In the genomic region with DNA sequence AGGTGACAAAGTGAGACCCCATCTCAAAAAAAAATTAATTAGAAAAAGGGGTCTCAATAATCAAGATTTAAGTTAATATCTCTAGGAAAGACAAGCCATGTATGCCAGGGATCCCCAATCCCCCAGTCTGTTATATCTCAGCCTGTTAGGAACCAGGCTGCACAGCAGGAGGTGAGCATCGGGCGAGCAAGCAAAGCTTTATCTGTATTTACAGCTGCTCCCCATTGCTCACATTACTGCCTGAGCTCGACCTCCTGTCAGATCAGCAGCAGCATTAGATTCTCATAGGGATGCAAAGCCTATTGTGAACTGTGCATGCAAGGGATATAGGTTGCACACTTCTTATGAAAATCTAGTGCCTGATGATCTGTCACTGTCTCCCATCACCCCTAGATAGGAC, we compare ENCODE assay signal across 1 cellular context.
TF ChIP-seq lines count a peak whose summit lies in the region.

No MANE protein-coding gene starts in this region.

TF ChIP-seq in K562, 482 proteins besides CTCF, POLR2A, EP300 and RAD21 (continued from another document):
- TF ChIP-seq KLF16 (IDR thresholded peaks at IDR 0.05) (peak; percentile 46; the same call in 1 of the 2 replicates), STAT5A (IDR thresholded peaks at IDR 0.05; ENCODE audit: borderline replicate concordance, low read length) (peak; percentile 52; the same call in 1 of the 2 replicates), ZNF668 (CRISPR knock-in tag; IDR thresholded peaks at IDR 0.05) (no peak), GATA2 (CRISPR knock-in tag; IDR thresholded peaks at IDR 0.05) (no peak), MEF2A (IDR thresholded peaks at IDR 0.05; ENCODE audit: control insufficient read depth, low read depth, low read length) (no peak), ZNF140 (CRISPR knock-in tag; IDR thresholded peaks at IDR 0.05) (no peak), ERF (CRISPR knock-in tag; IDR thresholded peaks at IDR 0.05) (no peak), TCF3 (CRISPR knock-in tag; IDR thresholded peaks at IDR 0.05) (peak; percentile 54), PTTG1 (tag; IDR thresholded peaks at IDR 0.05; ENCODE audit: low read depth) (no peak), MTA2 (IDR thresholded peaks at IDR 0.05; ENCODE audit: low read depth) (0 out of 2 replicates have a peak, but pooled peaks have one; percentile 35), DACH1 (IDR thresholded peaks at IDR 0.05; ENCODE audit: partially characterized antibody) (peak; percentile 29), CBFA2T3 (IDR thresholded peaks at IDR 0.05) (peak; percentile 89), TAL1 (IDR thresholded peaks at IDR 0.05) (peak; percentile 72), ARID2 (IDR thresholded peaks at IDR 0.05) (no peak), HNRNPUL1 (IDR thresholded peaks at IDR 0.05; ENCODE audit: low read length) (no peak), TEAD4 (IDR thresholded peaks at IDR 0.05; ENCODE audit: low read length) (peak; percentile 73), TEAD4 (CRISPR knock-in tag; IDR thresholded peaks at IDR 0.05; ENCODE audit: borderline replicate concordance) (no peak), SMAD2 (IDR thresholded peaks at IDR 0.05; ENCODE audit: low read depth, low read length) (no peak), ZNF431 (CRISPR knock-in tag; IDR thresholded peaks at IDR 0.05) (no peak), BRD9 (IDR thresholded peaks at IDR 0.05; ENCODE audit: low read depth, partially characterized antibody) (no peak), ZNF551 (CRISPR knock-in tag; IDR thresholded peaks at IDR 0.05) (no peak), POLR3A (IDR thresholded peaks at IDR 0.05; ENCODE audit: borderline replicate concordance, extremely low read depth, insufficient read depth, insufficient read length) (no peak), FOXP1 (CRISPR knock-in tag; IDR thresholded peaks at IDR 0.05) (no peak), FUS (optimal IDR thresholded peaks at IDR 0.05; ENCODE audit: low read depth, low read length) (no peak), NFXL1 (CRISPR knock-in tag; IDR thresholded peaks at IDR 0.05) (no peak), PHB2 (IDR thresholded peaks at IDR 0.05; ENCODE audit: low read depth) (no peak)
- TF ChIP-seq, protein P1, sequence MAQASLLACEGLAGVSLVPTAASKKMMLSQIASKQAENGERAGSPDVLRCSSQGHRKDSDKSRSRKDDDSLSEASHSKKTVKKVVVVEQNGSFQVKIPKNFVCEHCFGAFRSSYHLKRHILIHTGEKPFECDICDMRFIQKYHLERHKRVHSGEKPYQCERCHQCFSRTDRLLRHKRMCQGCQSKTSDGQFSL (CRISPR knock-in tag; IDR thresholded peaks at IDR 0.05) = no peak
- TF ChIP-seq, protein P1 (tag; IDR thresholded peaks at IDR 0.05) = no peak
- TF ChIP-seq, protein P2, sequence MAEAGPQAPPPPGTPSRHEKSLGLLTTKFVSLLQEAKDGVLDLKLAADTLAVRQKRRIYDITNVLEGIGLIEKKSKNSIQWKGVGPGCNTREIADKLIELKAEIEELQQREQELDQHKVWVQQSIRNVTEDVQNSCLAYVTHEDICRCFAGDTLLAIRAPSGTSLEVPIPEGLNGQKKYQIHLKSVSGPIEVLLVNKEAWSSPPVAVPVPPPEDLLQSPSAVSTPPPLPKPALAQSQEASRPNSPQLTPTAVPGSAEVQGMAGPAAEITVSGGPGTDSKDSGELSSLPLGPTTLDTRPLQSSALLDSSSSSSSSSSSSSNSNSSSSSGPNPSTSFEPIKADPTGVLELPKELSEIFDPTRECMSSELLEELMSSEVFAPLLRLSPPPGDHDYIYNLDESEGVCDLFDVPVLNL (CRISPR knock-in tag; IDR thresholded peaks at IDR 0.05; ENCODE audit: low read depth) = no peak
- TF ChIP-seq, protein P3, sequence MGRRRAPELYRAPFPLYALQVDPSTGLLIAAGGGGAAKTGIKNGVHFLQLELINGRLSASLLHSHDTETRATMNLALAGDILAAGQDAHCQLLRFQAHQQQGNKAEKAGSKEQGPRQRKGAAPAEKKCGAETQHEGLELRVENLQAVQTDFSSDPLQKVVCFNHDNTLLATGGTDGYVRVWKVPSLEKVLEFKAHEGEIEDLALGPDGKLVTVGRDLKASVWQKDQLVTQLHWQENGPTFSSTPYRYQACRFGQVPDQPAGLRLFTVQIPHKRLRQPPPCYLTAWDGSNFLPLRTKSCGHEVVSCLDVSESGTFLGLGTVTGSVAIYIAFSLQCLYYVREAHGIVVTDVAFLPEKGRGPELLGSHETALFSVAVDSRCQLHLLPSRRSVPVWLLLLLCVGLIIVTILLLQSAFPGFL (CRISPR knock-in tag; IDR thresholded peaks at IDR 0.05) = no peak
